Comparison of ENCODE assay signal across 15 cellular contexts in genomic region chrX:133513116-133513515, GRCh38.
A peak's percentile ranks its signal among the peaks of the same experiment; 100 is the strongest.
DNase-seq lines count a peak whose midpoint lies in the region; ATAC-seq, FAIRE-seq and TF ChIP-seq lines count a peak whose summit lies in the region.
"Had no signal": no experiment of that assay in that cellular context is flagged by ENCODE, and none has a peak within 500 bp of the region (broad histone marks: within the 10 kb centered on the region; RNA-seq: fewer than 3 reads in every experiment).

No MANE protein-coding gene starts in this region.

- peak; percentile 67 for FAIRE-seq in astrocyte (lab: Jason Lieb, UNC)
- FAIRE-seq: GM12878 had no signal

- H3K9me3 ChIP-seq in astrocyte (ENCODE audit: insufficient read depth, low read depth, low read length) (no peaks in the 10 kb centered on the region), psoas muscle (no peaks in the 10 kb centered on the region), Peyer's patch (no peaks in the 10 kb centered on the region), SJCRH30 (replicated peaks) (no peaks in the 10 kb centered on the region)

- H3K4me3 ChIP-seq in astrocyte (ENCODE audit: insufficient read depth, low read depth, low read length) = no peak overlapping the region
- H3K4me3 ChIP-seq in psoas muscle = no peak overlapping the region
- H3K4me3 ChIP-seq in Peyer's patch = no peak overlapping the region
- no peak overlapping the region for H3K4me3 ChIP-seq in SJCRH30
- H3K4me3 ChIP-seq: BLaER1 treated with 17β-estradiol and CSF1 and Interleukin-3, amounts not matched to agents 10 nM and 100 nM; GM12878; GM23338 had no signal

- H3K27me3 Mint-ChIP-seq in CD14-positive monocyte (ENCODE audit: low read depth in 3 of 3) (peaks cover 1 to 4% (median 2%) of the 10 kb centered on the region in 3 donors), astrocyte (ENCODE audit: low read depth, unreplicated experiment) (no peaks in the 10 kb centered on the region)
- H3K27me3 Mint-ChIP-seq: CD4-positive, alpha-beta memory T cell had no signal

- DNase-seq in CD14-positive monocyte (ENCODE audit: low spot score) (no peak), NOMO-1 treated with DMSO at 0.1 percent for 48 hours (lab: John Stamatoyannopoulos, UW; ENCODE audit: unreplicated experiment) (peak; percentile 44), astrocyte (ENCODE audit: low read depth) (no peak), psoas muscle (no peak), Peyer's patch (no peak), NCI-H2081 (lab: John Stamatoyannopoulos, UW) (no peak), SJCRH30 (no peak)
- DNase-seq: ACHN; CD4-positive, alpha-beta memory T cell; DMS79; H7 had no signal

- 51 to 88% (median 66%) methylated on average over 5 of the region's 5 CpGs for WGBS in psoas muscle, 3 donors

- no peak overlapping the region for H3K27ac ChIP-seq in astrocyte (ENCODE audit: low read depth, low read length)
- peak overlapping the region; percentile 54 for H3K27ac ChIP-seq in psoas muscle
- no peak overlapping the region for H3K27ac ChIP-seq in Peyer's patch
- H3K27ac ChIP-seq in SJCRH30 = no peak overlapping the region
- H3K27ac ChIP-seq: BLaER1 treated with 17β-estradiol and CSF1 and Interleukin-3, amounts not matched to agents 10 nM and 100 nM had no signal

- intact Hi-C loops in CD14-positive monocyte (cut with micrococcal nuclease) = no loop called here
- intact Hi-C loops in psoas muscle (cut with DNase I) = no loop called here

- H2AFZ ChIP-seq in astrocyte (ENCODE audit: low read depth, low read length) = no peak overlapping the region
- H2AFZ ChIP-seq: GM23338 had no signal

- no peaks in the 10 kb centered on the region for H3K79me2 ChIP-seq in astrocyte (ENCODE audit: insufficient read depth, low read length)

- H3K4me1 Mint-ChIP-seq in CD14-positive monocyte (peaks cover 25% of the 10 kb centered on the region), astrocyte (ENCODE audit: low read depth, unreplicated experiment) (peaks cover 2% of the 10 kb centered on the region)
- H3K4me1 Mint-ChIP-seq: CD4-positive, alpha-beta memory T cell had no signal

- ATAC-seq in psoas muscle (peak; percentile 83 to 97 (median 94)), HG03039 (IDR thresholded peaks at IDR 0.05; ENCODE audit: unreplicated experiment) (no peak)
- ATAC-seq: GM12878, GM23338 had no signal

- H4K20me1 ChIP-seq in astrocyte (ENCODE audit: insufficient read depth, low read length) = no peaks in the 10 kb centered on the region

- TF ChIP-seq POLR2A in Peyer's patch (IDR thresholded peaks at IDR 0.05) = no peak

- H3K4me2 ChIP-seq in astrocyte (ENCODE audit: low read length) = no peak overlapping the region
- H3K4me2 ChIP-seq: BLaER1 treated with 17β-estradiol and CSF1 and Interleukin-3, amounts not matched to agents 10 nM and 100 nM; GM23338 had no signal

- peak overlapping the region in 5 of 7 donors; percentile 5 to 77 (median 56) for H3K27ac Mint-ChIP-seq in CD14-positive monocyte
- H3K27ac Mint-ChIP-seq in astrocyte (ENCODE audit: unreplicated experiment) = no peak overlapping the region
- H3K27ac Mint-ChIP-seq: CD4-positive, alpha-beta memory T cell; GM23338 had no signal

- H3K36me3 Mint-ChIP-seq in CD14-positive monocyte = no peaks in the 10 kb centered on the region
- H3K36me3 Mint-ChIP-seq in astrocyte (ENCODE audit: low read depth, unreplicated experiment) = no peaks in the 10 kb centered on the region
- H3K36me3 Mint-ChIP-seq: CD4-positive, alpha-beta memory T cell had no signal

- H3K4me1 ChIP-seq in astrocyte (ENCODE audit: insufficient read depth, low read length) (no peaks in the 10 kb centered on the region), psoas muscle (no peaks in the 10 kb centered on the region), Peyer's patch (no peaks in the 10 kb centered on the region), SJCRH30 (no peaks in the 10 kb centered on the region; the same call in 1 of the 2 replicates)
- H3K4me1 ChIP-seq: BLaER1 treated with 17β-estradiol and CSF1 and Interleukin-3, amounts not matched to agents 10 nM and 100 nM had no signal

- H3K4me3 Mint-ChIP-seq in CD14-positive monocyte (no peak overlapping the region), astrocyte (ENCODE audit: unreplicated experiment) (no peak overlapping the region)
- H3K4me3 Mint-ChIP-seq: CD4-positive, alpha-beta memory T cell; GM23338 had no signal

- no peaks in the 10 kb centered on the region for H3K27me3 ChIP-seq in astrocyte (ENCODE audit: insufficient read depth, low read length)
- H3K27me3 ChIP-seq in psoas muscle (ENCODE audit: insufficient read depth in 3 of 3, low read length in 2 of 3) = no peaks in the 10 kb centered on the region
- no peaks in the 10 kb centered on the region for H3K27me3 ChIP-seq in Peyer's patch
- H3K27me3 ChIP-seq in SJCRH30 = no peaks in the 10 kb centered on the region

- H3K9me3 Mint-ChIP-seq in CD14-positive monocyte = peaks cover 0 to 2% (median 0%) of the 10 kb centered on the region in 7 donors
- H3K9me3 Mint-ChIP-seq in astrocyte (ENCODE audit: unreplicated experiment) = no peaks in the 10 kb centered on the region

- H3K9ac ChIP-seq in astrocyte (ENCODE audit: low read length) = no peak overlapping the region
- H3K9ac ChIP-seq: BLaER1 treated with 17β-estradiol and CSF1 and Interleukin-3, amounts not matched to agents 10 nM and 100 nM had no signal

- TF ChIP-seq CTCF in CD14-positive monocyte (IDR thresholded peaks at IDR 0.05) (no peak), astrocyte (IDR thresholded peaks at IDR 0.05; ENCODE audit: insufficient read depth, low read depth, low read length) (no peak), psoas muscle (IDR thresholded peaks at IDR 0.05) (no peak), Peyer's patch (IDR thresholded peaks at IDR 0.05) (no peak)

- H3K36me3 ChIP-seq in astrocyte (ENCODE audit: insufficient read depth, low read length) (no peaks in the 10 kb centered on the region), psoas muscle (ENCODE audit: insufficient read depth in 1 of 2, low read depth in 1 of 2) (no peaks in the 10 kb centered on the region), Peyer's patch (no peaks in the 10 kb centered on the region), SJCRH30 (no peaks in the 10 kb centered on the region)
- H3K36me3 ChIP-seq: BLaER1 treated with 17β-estradiol and CSF1 and Interleukin-3, amounts not matched to agents 10 nM and 100 nM had no signal
